9 cellular contexts compared by ENCODE assay signal in the genomic region with DNA sequence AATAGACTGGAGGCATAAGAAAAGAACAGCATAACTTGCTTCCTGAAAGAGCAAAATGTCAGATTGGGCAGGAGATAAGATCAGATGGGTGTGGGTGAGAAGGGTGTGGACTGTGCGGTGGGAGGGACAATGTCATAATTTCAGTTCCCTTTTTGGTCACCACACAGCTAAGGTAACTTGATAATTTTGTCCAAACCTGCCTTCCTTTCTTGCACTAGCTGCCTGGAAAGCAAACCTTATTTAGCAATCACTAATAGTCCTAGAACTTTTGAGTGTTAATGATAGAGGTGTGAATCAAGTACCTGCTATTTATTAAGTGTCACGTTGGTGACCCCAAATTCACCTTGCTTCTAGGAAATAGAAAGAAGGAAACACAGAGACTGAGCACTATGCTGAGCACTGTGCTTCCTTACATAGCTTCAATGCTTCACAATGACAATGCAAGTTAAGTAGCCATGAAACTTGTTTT.
DNase-seq lines count a peak whose midpoint lies in the region; ATAC-seq and TF ChIP-seq lines count a peak whose summit lies in the region.
"Had no signal": no experiment of that assay in that cellular context is flagged by ENCODE, and none has a peak within 500 bp of the region (broad histone marks: within the 10 kb centered on the region; RNA-seq: fewer than 3 reads in every experiment).

No MANE protein-coding gene starts in this region.

- ATAC-seq in GM19043 (IDR thresholded peaks at IDR 0.05; ENCODE audit: low read depth, unreplicated experiment) (peak; percentile 80), HG03025 (IDR thresholded peaks at IDR 0.05; ENCODE audit: low FRiP score, unreplicated experiment) (peak; percentile 80), T-cell (replicated peaks in 1 of 4) (peak; percentile 76 to 87 (median 82)), lung (ENCODE audit: insufficient read depth, low FRiP score) (peak; percentile 68)
- ATAC-seq: Panc1 had no signal

- no peak overlapping the region for H3K4me3 ChIP-seq in lung

- WGBS in lung, 2 donors, result 16 to 26% methylated on average over 2 of the region's 2 CpGs

- CTCF ChIA-PET in T-cell (lab: Charles Lee), result interaction anchor here in 1 of 2 donors (1.2 kb wide), 1 partner anchor 99 kb away, joined by 4 read pairs; no protein-coding TSS in a partner anchor

- H3K27ac Mint-ChIP-seq in T-cell, result peak overlapping the region; percentile 85 to 89

- DNase-seq in T-cell (peak in 31 of 34 experiments; percentile 8 to 67 (median 36)), lung (ENCODE audit: low spot score) (no peak), DMS79 (lab: John Stamatoyannopoulos, UW) (no peak), AG08395 (ENCODE audit: low spot score) (no peak), DMS53 treated with DMSO at 0.1 percent for 48 hours (lab: John Stamatoyannopoulos, UW; ENCODE audit: unreplicated experiment) (no peak), hepatic stellate cell (ENCODE audit: low spot score) (no peak)

- H3K27me3 ChIP-seq in lung (ENCODE audit: control insufficient read depth, insufficient read depth), result no peaks in the 10 kb centered on the region

- no peaks in the 10 kb centered on the region for H3K36me3 Mint-ChIP-seq in T-cell

- no peaks in the 10 kb centered on the region for H3K9me3 ChIP-seq in lung (ENCODE audit: control insufficient read depth in 2 of 2, insufficient read depth in 1 of 2, low read length in 1 of 2)

- H3K9me3 Mint-ChIP-seq in T-cell, result no peaks in the 10 kb centered on the region

- H3K36me3 ChIP-seq in lung (ENCODE audit: control insufficient read depth in 2 of 2, insufficient read depth in 2 of 2, low read length in 2 of 2), result no peaks in the 10 kb centered on the region

- peak overlapping the region in 2 of 3 donors; percentile 18 to 53 for H3K4me3 Mint-ChIP-seq in T-cell

- no peak for TF ChIP-seq CTCF in lung (IDR thresholded peaks at IDR 0.05; ENCODE audit: control extremely low read depth, extremely low read depth)

- POLR2A ChIA-PET in T-cell (lab: Charles Lee), result interaction anchor here (0.6 kb wide), 2 partner anchors 71 to 682 kb away, joined by 3 to 4 read pairs; no protein-coding TSS in a partner anchor

- H3K27me3 Mint-ChIP-seq in T-cell, result no peaks in the 10 kb centered on the region

- no peak overlapping the region for H3K27ac ChIP-seq in lung (ENCODE audit: low read depth in 1 of 2, low read length in 1 of 2)

- no peaks in the 10 kb centered on the region for H3K4me1 ChIP-seq in lung (ENCODE audit: control insufficient read depth in 2 of 2, insufficient read depth in 2 of 2, low read length in 2 of 2)

- peaks cover 77 to 80% (median 78%) of the 10 kb centered on the region in 3 donors for H3K4me1 Mint-ChIP-seq in T-cell

Comparison
In these comparisons a context has a peak if more than half of its experiments do, and no peak if none do; other contexts are left out.
1. DNase-seq: peak in T-cell (31 of 34); none in lung (single experiment), DMS79 (single experiment), AG08395 (single experiment), DMS53 treated with DMSO at 0.1 percent for 48 hours (single experiment) and hepatic stellate cell (single experiment).
2. Peak in every context shown above with its lines, with median percentiles within 50 percentile points of each other: ATAC-seq.